26 cellular contexts compared by ENCODE assay signal in genomic region chr16:49051626-49052025, GRCh38.
"Had no signal": no experiment of that assay in that cellular context is flagged by ENCODE, and none has a peak within 500 bp of the region (broad histone marks: within the 10 kb centered on the region; RNA-seq: fewer than 3 reads in every experiment).

No MANE protein-coding gene starts in this region.

- H3K9me3 Mint-ChIP-seq: mesothelial cell of epicardium, type B pancreatic cell had no signal

- H3K27me3 ChIP-seq: left lung, pancreas, sigmoid colon, spleen, tibial nerve, uterus had no signal

- DNase-seq: hypothalamus; immature natural killer cell; kidney; left colon; left lung; mesendoderm; naive B cell; natural killer cell; pancreas; posterior cingulate gyrus; retina; sigmoid colon; small intestine; spleen; stimulated activated CD4-positive, alpha-beta T cell treated with anti-CD3 and anti-CD28 coated beads, Interleukin-4, amount 100 ng/mL, for 4 hours; stimulated activated CD8-positive, alpha-beta memory T cell treated with anti-CD3 and anti-CD28 coated beads, Interleukin-4, amount 100 ng/mL, for 48 hours; stimulated activated naive CD4-positive, alpha-beta T cell treated with Interleukin-2 at 50 U/mL for 16 hours; stimulated activated naive CD8-positive, alpha-beta T cell treated with anti-CD3 and anti-CD28 coated beads, Interleukin-15, amount 100 ng/mL, for 72 hours; substantia nigra had no signal

- H3K4me1 Mint-ChIP-seq: immature natural killer cell; natural killer cell; stimulated activated memory B cell treated with anti-CD40 and anti-IgM and Interleukin-4, amounts not matched to agents 10 μg/mL and 1 μg/mL and 100 μg/mL, for 72 hours; stimulated activated naive CD8-positive, alpha-beta T cell treated with anti-CD3 and anti-CD28 coated beads, Interleukin-15, amount 100 ng/mL, for 72 hours had no signal

- H3K27ac ChIP-seq: left lung, pancreas, prostate gland, spleen, tibial nerve had no signal

- H3K36me3 Mint-ChIP-seq: immature natural killer cell; mesothelial cell of epicardium; naive B cell; natural killer cell; stimulated activated memory B cell treated with anti-CD40 and anti-IgM and Interleukin-4, amounts not matched to agents 10 μg/mL and 1 μg/mL and 100 μg/mL, for 72 hours; type B pancreatic cell had no signal

- H3K27ac Mint-ChIP-seq: immature natural killer cell; mesothelial cell of epicardium; naive B cell; natural killer cell; stimulated activated memory B cell treated with anti-CD40 and anti-IgM and Interleukin-4, amounts not matched to agents 10 μg/mL and 1 μg/mL and 100 μg/mL, for 72 hours; stimulated activated naive CD8-positive, alpha-beta T cell treated with anti-CD3 and anti-CD28 coated beads, Interleukin-15, amount 100 ng/mL, for 72 hours; type B pancreatic cell had no signal

- ATAC-seq: left colon; left lung; natural killer cell; pancreas; stimulated activated memory B cell treated with anti-CD40 and anti-IgM and Interleukin-4, amounts not matched to agents 10 μg/mL and 1 μg/mL and 100 μg/mL, for 72 hours; stimulated activated naive CD8-positive, alpha-beta T cell treated with anti-CD3 and anti-CD28 coated beads, Interleukin-15, amount 100 ng/mL, for 72 hours had no signal

- H3K27me3 Mint-ChIP-seq: stimulated activated memory B cell treated with anti-CD40 and anti-IgM and Interleukin-4, amounts not matched to agents 10 μg/mL and 1 μg/mL and 100 μg/mL, for 72 hours; stimulated activated naive CD8-positive, alpha-beta T cell treated with anti-CD3 and anti-CD28 coated beads, Interleukin-15, amount 100 ng/mL, for 72 hours had no signal

- H3K36me3 ChIP-seq: left lung, pancreas, prostate gland, sigmoid colon, spleen, tibial nerve, uterus had no signal

- H3K4me3 Mint-ChIP-seq: immature natural killer cell; mesothelial cell of epicardium; naive B cell; natural killer cell; stimulated activated memory B cell treated with anti-CD40 and anti-IgM and Interleukin-4, amounts not matched to agents 10 μg/mL and 1 μg/mL and 100 μg/mL, for 72 hours; stimulated activated naive CD8-positive, alpha-beta T cell treated with anti-CD3 and anti-CD28 coated beads, Interleukin-15, amount 100 ng/mL, for 72 hours; type B pancreatic cell had no signal

- H3K4me3 ChIP-seq: left lung, lung, pancreas, prostate gland, sigmoid colon, spleen, tibial nerve, uterus had no signal

- H3K9me3 ChIP-seq: left lung, pancreas, prostate gland, sigmoid colon, spleen, tibial nerve, uterus had no signal

- H3K4me1 ChIP-seq: left lung, pancreas, prostate gland, spleen, tibial nerve had no signal
